Comparison of ENCODE assay signal across 20 cellular contexts in genomic region chr1:225335098-225335795, GRCh38.
DNase-seq lines count a peak whose midpoint lies in the region; ATAC-seq, FAIRE-seq and TF ChIP-seq lines count a peak whose summit lies in the region.
"Had no signal": no experiment of that assay in that cellular context is flagged by ENCODE, and none has a peak within 500 bp of the region (broad histone marks: within the 10 kb centered on the region; RNA-seq: fewer than 3 reads in every experiment).

No MANE protein-coding gene starts in this region.

- in situ Hi-C loops in HepG2 (cut with HindIII; ENCODE audit: extremely low pct_ligation_motif_present, low pct_unique_long_range_greater_than_20kb), result no loop called here

- H3K9ac ChIP-seq in HepG2 (ENCODE audit: insufficient read depth, low read depth, low read length) (no peak overlapping the region), H1 (replicated peaks in 1 of 4; ENCODE audit: extremely low read depth in 1 of 4, low read depth in 3 of 4, low read length in 3 of 4) (no peak overlapping the region)
- H3K9ac ChIP-seq: BLaER1 treated with 17β-estradiol and CSF1 and Interleukin-3, amounts not matched to agents 10 nM and 100 nM had no signal

- H3K27me3 ChIP-seq in HepG2 (ENCODE audit: control insufficient read depth in 1 of 2, insufficient read depth in 2 of 2, low read length in 2 of 2) (no peaks in the 10 kb centered on the region), right lobe of liver (no peaks in the 10 kb centered on the region), H1 (replicated peaks in 1 of 4; ENCODE audit: control insufficient read depth in 3 of 4, extremely low read depth in 1 of 4, insufficient read depth in 3 of 4, low read length in 3 of 4) (no peaks in the 10 kb centered on the region), pancreas (no peaks in the 10 kb centered on the region), upper lobe of left lung (no peaks in the 10 kb centered on the region)
- H3K27me3 ChIP-seq: BLaER1 treated with 17β-estradiol and CSF1 and Interleukin-3, amounts not matched to agents 10 nM and 100 nM had no signal

- WGBS in HepG2 (ENCODE audit: low lambda C conversion rate), result 66% methylated on average over 18 of the region's 18 CpGs
- WGBS in right lobe of liver (ENCODE audit: insufficient coverage, low coverage, low lambda C conversion rate, missing lambda C conversion rate), result 51% methylated on average over 18 of the region's 18 CpGs
- WGBS in H1 (ENCODE audit: extremely low coverage in 1 of 2, insufficient coverage in 1 of 2, insufficient read length in 1 of 2, insufficient replicate concordance in 2 of 2, low coverage in 1 of 2, low lambda C conversion rate in 2 of 2, missing lambda C conversion rate in 1 of 2), 2 experiments, result 59% methylated on average over 18 of the region's 18 CpGs; no CpG with 5 or more reads in 1 of the 2 experiments
- 58 to 71% methylated on average over 18 of the region's 18 CpGs for WGBS in pancreas, 2 donors
- WGBS in upper lobe of left lung, 2 donors, result 34 to 42% methylated on average over 18 of the region's 18 CpGs

- H2AK5ac ChIP-seq in H1 (ENCODE audit: low read depth, low read length), result no peak overlapping the region

- H3K4me2 ChIP-seq in HepG2 (ENCODE audit: low read depth, low read length) (no peak overlapping the region), H1 (ENCODE audit: insufficient read depth in 1 of 2, low read depth in 2 of 2, low read length in 2 of 2) (no peak overlapping the region)
- H3K4me2 ChIP-seq: BLaER1 treated with 17β-estradiol and CSF1 and Interleukin-3, amounts not matched to agents 10 nM and 100 nM; GM23338 had no signal

- no peak overlapping the region for H3K18ac ChIP-seq in H1 (ENCODE audit: extremely low read depth, low read length)

- H4K20me1 ChIP-seq in HepG2 (ENCODE audit: insufficient read depth, low read length) (no peaks in the 10 kb centered on the region), H1 (replicated peaks in 1 of 2; ENCODE audit: control insufficient read depth in 1 of 2, insufficient read depth in 2 of 2, low read length in 2 of 2) (peaks cover 0 to 3% of the 10 kb centered on the region in 2 experiments)
- H4K20me1 ChIP-seq: BLaER1 treated with 17β-estradiol and CSF1 and Interleukin-3, amounts not matched to agents 10 nM and 100 nM had no signal

- no peak overlapping the region for H4K91ac ChIP-seq in H1 (replicated peaks; ENCODE audit: insufficient read length, low read length)

- H3K4ac ChIP-seq in H1 (replicated peaks; ENCODE audit: insufficient read length, low read depth, low read length), result no peak overlapping the region

- H2AFZ ChIP-seq in HepG2 (ENCODE audit: low read length) (no peak overlapping the region), H1 (ENCODE audit: low read length) (no peak overlapping the region)
- H2AFZ ChIP-seq: GM23338 had no signal

- H3K56ac ChIP-seq in H1 (replicated peaks; ENCODE audit: insufficient read length, low read depth, low read length), result no peak overlapping the region

- no peak for DNase-seq in HepG2 (ENCODE audit: low spot score)
- DNase-seq in right lobe of liver, result no peak
- no peak for DNase-seq in H1 (ENCODE audit: low read depth in 1 of 2, low spot score in 2 of 2)
- DNase-seq in pancreas, result no peak
- no peak for DNase-seq in NK-92 (lab: John Stamatoyannopoulos, UW; ENCODE audit: unreplicated experiment)
- no peak for DNase-seq in upper lobe of left lung
- no peak for DNase-seq in GM03348 (ENCODE audit: low spot score)
- DNase-seq: Calu3; CD8-positive, alpha-beta T cell; DMS79 treated with DMSO at 0.1 percent for 48 hours; GF-D8; H7; HFFc6 had no signal

- POLR2A ChIA-PET in HepG2 (lab: Yijun Ruan, JAX) (no interaction called here), H1 (lab: Charles Lee; ENCODE audit: partially characterized antibody) (no interaction called here)

- no peaks in the 10 kb centered on the region for H3K4me1 ChIP-seq in HepG2 (ENCODE audit: insufficient read depth, low read length)
- H3K4me1 ChIP-seq in right lobe of liver, result no peaks in the 10 kb centered on the region
- no peaks in the 10 kb centered on the region for H3K4me1 ChIP-seq in H1 (replicated peaks in 1 of 4; ENCODE audit: control insufficient read depth in 3 of 4, insufficient read depth in 4 of 4, low read length in 3 of 4)
- no peaks in the 10 kb centered on the region for H3K4me1 ChIP-seq in pancreas
- no peaks in the 10 kb centered on the region for H3K4me1 ChIP-seq in upper lobe of left lung

- H2BK5ac ChIP-seq in H1 (ENCODE audit: low read depth, low read length), result no peak overlapping the region

- no TSS peak for BruUV-seq in HepG2 (replicated peaks; lab: Mats Ljungman, UMichigan)

- no peak overlapping the region for H4K8ac ChIP-seq in H1 (ENCODE audit: extremely low read depth, insufficient read depth, low read length)

- TF ChIP-seq RAD21 in HepG2 (CRISPR knock-in tag; IDR thresholded peaks at IDR 0.05) (no peak), H1 (IDR thresholded peaks at IDR 0.05 in 1 of 2, conservative IDR thresholded peaks at IDR 0.05 in 1 of 2; ENCODE audit: low read depth in 2 of 2, low read length in 2 of 2) (no peak)

- H3K36me3 ChIP-seq in HepG2 (replicated peaks in 1 of 2; ENCODE audit: control insufficient read depth in 1 of 2, insufficient read depth in 2 of 2, low read length in 2 of 2) (no peaks in the 10 kb centered on the region), right lobe of liver (no peaks in the 10 kb centered on the region), H1 (ENCODE audit: control insufficient read depth in 2 of 4, insufficient read depth in 4 of 4, low read length in 3 of 4) (no peaks in the 10 kb centered on the region), pancreas (no peaks in the 10 kb centered on the region), upper lobe of left lung (no peaks in the 10 kb centered on the region)
- H3K36me3 ChIP-seq: BLaER1 treated with 17β-estradiol and CSF1 and Interleukin-3, amounts not matched to agents 10 nM and 100 nM had no signal

- H3K79me2 ChIP-seq in HepG2 (ENCODE audit: insufficient read depth, low read length), result no peaks in the 10 kb centered on the region
- H3K79me2 ChIP-seq in H1 (ENCODE audit: control insufficient read depth in 1 of 2, insufficient read depth in 2 of 2, low read length in 2 of 2), result no peaks in the 10 kb centered on the region

- FAIRE-seq in HepG2 (lab: Jason Lieb, UNC) (no peak), H1 (lab: Jason Lieb, UNC) (no peak), pancreas (lab: Jason Lieb, UNC) (peak; percentile 90)
- FAIRE-seq: GM12878, GM18507 had no signal

- no peak overlapping the region for H2BK15ac ChIP-seq in H1 (ENCODE audit: low read length)

- no peaks in the 10 kb centered on the region for H3K79me1 ChIP-seq in H1 (ENCODE audit: low read depth, low read length)

- no peak overlapping the region for H2BK20ac ChIP-seq in H1 (ENCODE audit: low read length)

- H3K4me3 ChIP-seq in HepG2 (replicated peaks in 1 of 3; ENCODE audit: insufficient read depth in 1 of 3, low read depth in 2 of 3, low read length in 3 of 3), result no peak overlapping the region
- H3K4me3 ChIP-seq in right lobe of liver, result no peak overlapping the region
- no peak overlapping the region for H3K4me3 ChIP-seq in H1 (ENCODE audit: extremely low read depth in 1 of 4, insufficient read depth in 2 of 4, low read depth in 3 of 4, low read length in 4 of 4)
- no peak overlapping the region for H3K4me3 ChIP-seq in pancreas
- H3K4me3 ChIP-seq in upper lobe of left lung, result no peak overlapping the region
- H3K4me3 ChIP-seq: BLaER1 treated with 17β-estradiol and CSF1 and Interleukin-3, amounts not matched to agents 10 nM and 100 nM; GM12878; GM23338 had no signal

- TF ChIP-seq POLR2A in HepG2 (IDR thresholded peaks at IDR 0.05; ENCODE audit: insufficient read depth in 1 of 2, low read depth in 2 of 2, low read length in 2 of 2), result no peak
- TF ChIP-seq POLR2A in right lobe of liver (IDR thresholded peaks at IDR 0.05), result no peak
- TF ChIP-seq POLR2A in H1 (IDR thresholded peaks at IDR 0.05; ENCODE audit: control extremely low read depth in 1 of 2, low read depth in 2 of 2, low read length in 2 of 2), result no peak
- no peak for TF ChIP-seq POLR2A in upper lobe of left lung (IDR thresholded peaks at IDR 0.05)

- TF ChIP-seq CTCF in HepG2 (CRISPR knock-in tag; IDR thresholded peaks at IDR 0.05) (no peak), right lobe of liver (IDR thresholded peaks at IDR 0.05) (no peak), H1 (IDR thresholded peaks at IDR 0.05; ENCODE audit: control extremely low read depth in 1 of 3, insufficient read depth in 1 of 3, low read depth in 1 of 3, low read length in 3 of 3) (no peak), pancreas (IDR thresholded peaks at IDR 0.05) (no peak), upper lobe of left lung (IDR thresholded peaks at IDR 0.05) (no peak)

- TF ChIP-seq EP300 in HepG2 (IDR thresholded peaks at IDR 0.05; ENCODE audit: low read depth in 2 of 2, low read length in 2 of 2) (no peak), HepG2 (CRISPR knock-in tag; IDR thresholded peaks at IDR 0.05; ENCODE audit: borderline replicate concordance) (no peak), H1 (IDR thresholded peaks at IDR 0.05; ENCODE audit: borderline replicate concordance in 1 of 2, low read depth in 2 of 2, low read length in 2 of 2) (no peak), upper lobe of left lung (IDR thresholded peaks at IDR 0.05) (no peak)

- no peak overlapping the region for H2BK120ac ChIP-seq in H1 (replicated peaks; ENCODE audit: low read depth, low read length)

- no peak overlapping the region for H2BK12ac ChIP-seq in H1 (ENCODE audit: low read depth, low read length)

- H3K9me3 ChIP-seq in HepG2 (ENCODE audit: low read length), result no peaks in the 10 kb centered on the region
- no peaks in the 10 kb centered on the region for H3K9me3 ChIP-seq in right lobe of liver
- H3K9me3 ChIP-seq in H1 (ENCODE audit: insufficient read depth in 2 of 2, low read depth in 1 of 2, low read length in 1 of 2), result peaks cover 0 to 4% of the 10 kb centered on the region in 2 experiments; a peak in 1 of 4 replicates
- H3K9me3 ChIP-seq in pancreas, result no peaks in the 10 kb centered on the region
- no peaks in the 10 kb centered on the region for H3K9me3 ChIP-seq in upper lobe of left lung
- H3K9me3 ChIP-seq: BLaER1 treated with 17β-estradiol and CSF1 and Interleukin-3, amounts not matched to agents 10 nM and 100 nM had no signal

- H4K5ac ChIP-seq in H1 (ENCODE audit: insufficient read length, low read depth, low read length), result no peak overlapping the region

- H3K23ac ChIP-seq in H1 (ENCODE audit: insufficient read length), result no peak overlapping the region

- CTCF ChIA-PET in HepG2 (lab: Yijun Ruan, JAX; ENCODE audit: low intra/inter-chr PET ratio, low total read pairs), result no interaction called here
- CTCF ChIA-PET in H1 (lab: Charles Lee; ENCODE audit: partially characterized antibody), result no interaction called here

- no peaks in the 10 kb centered on the region for H3K23me2 ChIP-seq in H1 (ENCODE audit: low read depth, low read length)

- H3K14ac ChIP-seq in H1 (ENCODE audit: insufficient read length), result no peak overlapping the region

- intact Hi-C loops in HepG2 (cut with micrococcal nuclease; ENCODE audit: unreplicated experiment) (no loop called here), right lobe of liver (cut with DNase I) (no loop called here), pancreas (cut with DNase I) (no loop called here)

- ATAC-seq in HepG2 (no peak), right lobe of liver (no peak), pancreas (no peak), upper lobe of left lung (ENCODE audit: low FRiP score in 2 of 2) (no peak)
- ATAC-seq: CD8-positive, alpha-beta T cell; GM12878; GM23338; HCT116 had no signal

- no peak overlapping the region for H3K27ac ChIP-seq in HepG2 (ENCODE audit: extremely low read length, insufficient read depth, low read length)
- no peak overlapping the region for H3K27ac ChIP-seq in right lobe of liver
- H3K27ac ChIP-seq in H1 (ENCODE audit: low read depth, low read length), result no peak overlapping the region
- H3K27ac ChIP-seq in pancreas, result no peak overlapping the region
- H3K27ac ChIP-seq in upper lobe of left lung, result no peak overlapping the region
- H3K27ac ChIP-seq: 22Rv1; BLaER1 treated with 17β-estradiol and CSF1 and Interleukin-3, amounts not matched to agents 10 nM and 100 nM; HL-60 had no signal

Comparison
In these comparisons a context has a peak if more than half of its experiments do, and no peak if none do; other contexts are left out.
1. Of the 41 proteins assayed by ChIP-seq in both HepG2 and H1: peak only in HepG2: none; only in H1: JUN; in both: none; in neither: 40.